8 cellular contexts compared by ENCODE assay signal in genomic region chr3:45182915-45183881, GRCh38. TPM values are rescaled to one million over a fixed set of nuclear protein-coding genes. Genes with fewer than 3 reads are reported as not detected.
DNase-seq lines count a peak whose midpoint lies in the region; ATAC-seq, FAIRE-seq and TF ChIP-seq lines count a peak whose summit lies in the region.

No MANE protein-coding gene starts in this region.

- no peak for TF ChIP-seq RAD21 in A549 (conservative IDR thresholded peaks at IDR 0.05 in 1 of 2, IDR thresholded peaks at IDR 0.05 in 1 of 2)

- H3K4me3 Mint-ChIP-seq in astrocyte (ENCODE audit: unreplicated experiment): no peak overlapping the region
- H3K4me3 Mint-ChIP-seq in activated T-helper 17 cell treated with anti-CD3 and anti-CD28 coated beads, Interleukin-2, amount 50 U/mL, for 72 hours: no peak overlapping the region

- H3K27ac ChIP-seq in A549 (peak overlapping the region; percentile 64 to 86), astrocyte (ENCODE audit: low read depth, low read length) (no peak overlapping the region), right lobe of liver (no peak overlapping the region)

- TF ChIP-seq POLR2A in A549 (IDR thresholded peaks at IDR 0.05; ENCODE audit: low read length) (no peak), right lobe of liver (IDR thresholded peaks at IDR 0.05) (no peak)

- TF ChIP-seq CTCF in A549 (IDR thresholded peaks at IDR 0.05) (no peak), astrocyte (IDR thresholded peaks at IDR 0.05; ENCODE audit: insufficient read depth, low read depth, low read length) (no peak), right lobe of liver (IDR thresholded peaks at IDR 0.05) (no peak)

- peak overlapping the region; percentile 45 for H3K27ac Mint-ChIP-seq in astrocyte (ENCODE audit: unreplicated experiment)
- no peak overlapping the region for H3K27ac Mint-ChIP-seq in activated T-helper 17 cell treated with anti-CD3 and anti-CD28 coated beads, Interleukin-2, amount 50 U/mL, for 72 hours

- peak overlapping the region; percentile 14 for H2AFZ ChIP-seq in astrocyte (ENCODE audit: low read depth, low read length)

- H3K4me1 Mint-ChIP-seq in astrocyte (ENCODE audit: low read depth, unreplicated experiment): peaks cover 24% of the 10 kb centered on the region
- H3K4me1 Mint-ChIP-seq in activated T-helper 17 cell treated with anti-CD3 and anti-CD28 coated beads, Interleukin-2, amount 50 U/mL, for 72 hours: peaks cover 6% of the 10 kb centered on the region

- H3K9me3 ChIP-seq in A549 (no peaks in the 10 kb centered on the region), astrocyte (ENCODE audit: insufficient read depth, low read depth, low read length) (no peaks in the 10 kb centered on the region), right lobe of liver (no peaks in the 10 kb centered on the region)

- ATAC-seq in A549: peak; percentile 76 to 80
- peak; percentile 26 to 95 (median 60) for ATAC-seq in right lobe of liver
- no peak for ATAC-seq in activated T-helper 17 cell treated with anti-CD3 and anti-CD28 coated beads, Interleukin-2, amount 50 U/mL, for 72 hours (replicated peaks)

- H3K36me3 ChIP-seq in astrocyte (ENCODE audit: insufficient read depth, low read length) (no peaks in the 10 kb centered on the region), right lobe of liver (no peaks in the 10 kb centered on the region)

- POLR2A ChIA-PET in A549 (lab: Yijun Ruan, JAX): no interaction called here

- DNase-seq in A549 (ENCODE audit: low read depth in 1 of 2, low spot score in 1 of 2): peak; percentile 34 to 55
- DNase-seq in HS-5 (ENCODE audit: low read depth): peak; percentile 36
- DNase-seq in astrocyte (ENCODE audit: low read depth): peak; percentile 59
- DNase-seq in right lobe of liver: peak in 1 of 3 donors; percentile 30
- DNase-seq in NCI-H187 (lab: John Stamatoyannopoulos, UW): no peak
- DNase-seq in RKO (ENCODE audit: low spot score): no peak
- DNase-seq in middle frontal gyrus (ENCODE audit: extremely low spot score, low spot score): no peak

- H3K4me1 ChIP-seq in A549 (peaks cover 17% of the 10 kb centered on the region), astrocyte (ENCODE audit: insufficient read depth, low read length) (peaks cover 29% of the 10 kb centered on the region), right lobe of liver (no peaks in the 10 kb centered on the region)

- H3K9ac ChIP-seq in astrocyte (ENCODE audit: low read length): no peak overlapping the region

- no peaks in the 10 kb centered on the region for H3K36me3 Mint-ChIP-seq in astrocyte (ENCODE audit: low read depth, unreplicated experiment)
- no peaks in the 10 kb centered on the region for H3K36me3 Mint-ChIP-seq in activated T-helper 17 cell treated with anti-CD3 and anti-CD28 coated beads, Interleukin-2, amount 50 U/mL, for 72 hours (ENCODE audit: low read depth)

- WGBS in A549 (ENCODE audit: missing lambda C conversion rate): 48% methylated on average over 7 of the region's 7 CpGs
- WGBS in right lobe of liver (ENCODE audit: insufficient coverage, low coverage, low lambda C conversion rate, missing lambda C conversion rate): 29% methylated on average over 6 of the region's 7 CpGs

- H3K4me2 ChIP-seq in A549: peak overlapping the region; percentile 55
- H3K4me2 ChIP-seq in astrocyte (ENCODE audit: low read length): peak overlapping the region; percentile 35

- H4K20me1 ChIP-seq in astrocyte (ENCODE audit: insufficient read depth, low read length): no peaks in the 10 kb centered on the region

- TF ChIP-seq EP300 in A549 (IDR thresholded peaks at IDR 0.05): no peak

- H3K79me2 ChIP-seq in astrocyte (ENCODE audit: insufficient read depth, low read length): no peaks in the 10 kb centered on the region

- H3K27me3 ChIP-seq in astrocyte (ENCODE audit: insufficient read depth, low read length): peaks cover 4% of the 10 kb centered on the region
- H3K27me3 ChIP-seq in right lobe of liver: no peaks in the 10 kb centered on the region

- intact Hi-C loops in right lobe of liver (cut with DNase I): no loop called here

- CTCF ChIA-PET in A549 (lab: Yijun Ruan, JAX): interaction anchor here (1.5 to 1.9 kb wide), 3 partner anchors 12 to 142 kb away, joined by 3 to 8 read pairs (median 6); no protein-coding TSS in a partner anchor

- H3K4me3 ChIP-seq in A549: no peak overlapping the region
- no peak overlapping the region for H3K4me3 ChIP-seq in astrocyte (ENCODE audit: insufficient read depth, low read depth, low read length)
- H3K4me3 ChIP-seq in right lobe of liver: no peak overlapping the region

- H3K27me3 Mint-ChIP-seq in astrocyte (ENCODE audit: low read depth, unreplicated experiment): peaks cover 10% of the 10 kb centered on the region
- H3K27me3 Mint-ChIP-seq in activated T-helper 17 cell treated with anti-CD3 and anti-CD28 coated beads, Interleukin-2, amount 50 U/mL, for 72 hours: peaks cover 8% of the 10 kb centered on the region

- no peak for FAIRE-seq in A549 (lab: Jason Lieb, UNC)
- no peak for FAIRE-seq in astrocyte (lab: Jason Lieb, UNC)

- no peaks in the 10 kb centered on the region for H3K9me3 Mint-ChIP-seq in astrocyte (ENCODE audit: unreplicated experiment)
- no peaks in the 10 kb centered on the region for H3K9me3 Mint-ChIP-seq in activated T-helper 17 cell treated with anti-CD3 and anti-CD28 coated beads, Interleukin-2, amount 50 U/mL, for 72 hours

TF ChIP-seq in A549, 52 proteins besides CTCF, POLR2A, EP300 and RAD21:
- TF ChIP-seq ZSCAN20 (CRISPR knock-in tag; IDR thresholded peaks at IDR 0.05) (no peak), RARB (CRISPR knock-in tag; IDR thresholded peaks at IDR 0.05) (no peak), PHF8 (IDR thresholded peaks at IDR 0.05; ENCODE audit: borderline replicate concordance, low read depth) (no peak), CEBPB (IDR thresholded peaks at IDR 0.05) (no peak), FOSB (CRISPR knock-in tag; IDR thresholded peaks at IDR 0.05) (no peak), FOXS1 (CRISPR knock-in tag; IDR thresholded peaks at IDR 0.05) (no peak), SREBF2 (IDR thresholded peaks at IDR 0.05) (no peak), ZFP36 (IDR thresholded peaks at IDR 0.05; ENCODE audit: borderline replicate concordance, partially characterized antibody) (peak; percentile 95), MAX (IDR thresholded peaks at IDR 0.05) (no peak), NFE2L2 (conservative IDR thresholded peaks at IDR 0.05; ENCODE audit: low read length) (peak; percentile 54; the same call in 1 of the 2 replicates), ZC3H11A (IDR thresholded peaks at IDR 0.05) (no peak), MAFK (IDR thresholded peaks at IDR 0.05; ENCODE audit: partially characterized antibody) (peak; percentile 98), FOSL2 (IDR thresholded peaks at IDR 0.05) (no peak), FOSL2 (CRISPR knock-in tag; IDR thresholded peaks at IDR 0.05) (peak; percentile 14; the same call in 1 of the 2 replicates)
TF ChIP-seq in A549: peak in this region for 4.

RNA-seq across cellular contexts. Expression of gene CDCP1, which starts 37.0 kb away (rescaled TPM):
- 9.9 and 12.5 TPM in 2 replicates for polyA plus RNA-seq in A549 (2011; rRNA removed)
- polyA plus RNA-seq in A549 (2012; cell fraction: cytosol; rRNA removed): 2.1 and 2.8 TPM in 2 replicates
- 3.5 and 3.7 TPM in 2 replicates for polyA plus RNA-seq in A549 (2012; cell fraction: nucleus; rRNA removed)
- polyA plus RNA-seq in A549 (2017; fragmentation: RNase III; extraction: RNeasy Plus Mini Kit Qiagen cat#74134 plus additional on column Dnase treatment): 3.0 to 3.9 TPM (median 3.4 TPM) in 3 replicates
- 16.5 and 17.8 TPM in 2 replicates for polyA minus RNA-seq in A549 (2011; rRNA and poly(A)+ RNA removed)
- total RNA-seq in astrocyte: 4.2 and 6.8 TPM in 2 replicates
- total RNA-seq in right lobe of liver: 1 to 10 TPM in 1 of 6 experiments, under 1 TPM in 5; 0.31 to 2.7 (median 0.83) TPM
- under 1 TPM; 0.17 to 0.53 TPM for total RNA-seq in activated T-helper 17 cell treated with anti-CD3 and anti-CD28 coated beads, Interleukin-2, amount 50 U/mL, for 72 hours

RNA-seq across cellular contexts. Expression of gene TMEM158, which starts 42.9 kb away (rescaled TPM):
- polyA plus RNA-seq in A549 (2011; rRNA removed) (0.95 and 1.8 TPM in 2 replicates), A549 (2017; fragmentation: RNase III; extraction: RNeasy Plus Mini Kit Qiagen cat#74134 plus additional on column Dnase treatment) (3.2 to 3.9 TPM (median 3.4 TPM) in 3 replicates)
- polyA plus RNA-seq in A549 (2012; cell fraction: cytosol; rRNA removed): 3.6 and 5.7 TPM in 2 replicates
- polyA plus RNA-seq in A549 (2012; cell fraction: nucleus; rRNA removed): 3.0 and 5.3 TPM in 2 replicates
- 0.25 and 0.73 TPM in 2 replicates for polyA minus RNA-seq in A549 (2011; rRNA and poly(A)+ RNA removed)
- total RNA-seq in astrocyte (11.5 and 14.1 TPM in 2 replicates), right lobe of liver (1 to 10 TPM in 1 of 6 experiments, under 1 TPM in 3, not detected in 2; 0.21 to 1.0 (median 0.57) TPM)
- total RNA-seq in activated T-helper 17 cell treated with anti-CD3 and anti-CD28 coated beads, Interleukin-2, amount 50 U/mL, for 72 hours: not detected

Comparison
In these comparisons a context has a peak if more than half of its experiments do, and no peak if none do; other contexts are left out.
1. DNase-seq: peak in A549 (2 of 2), HS-5 (single experiment) and astrocyte (single experiment); none in NCI-H187 (0 of 2), RKO (single experiment) and middle frontal gyrus (single experiment).
2. H3K27ac ChIP-seq: peak in A549 (2 of 2); none in astrocyte (single experiment) and right lobe of liver (0 of 3).